In genomic region chr4:60923075-60923474, GRCh38 we compare ENCODE assay signal across 1 cellular context.
TF ChIP-seq lines count a peak whose summit lies in the region.

No MANE protein-coding gene starts in this region.

TF ChIP-seq in WTC11, 78 proteins besides CTCF, POLR2A, EP300 and RAD21 (continued from another document):
- no peak for TF ChIP-seq ZNF281 (CRISPR knock-in tag; IDR thresholded peaks at IDR 0.05)
- TF ChIP-seq ZNF423 (CRISPR knock-in tag; IDR thresholded peaks at IDR 0.05), result no peak
- no peak for TF ChIP-seq CREM (CRISPR knock-in tag; IDR thresholded peaks at IDR 0.05)
- no peak for TF ChIP-seq AR (CRISPR knock-in tag; IDR thresholded peaks at IDR 0.05)
- no peak for TF ChIP-seq ZNF512 (CRISPR knock-in tag; IDR thresholded peaks at IDR 0.05; ENCODE audit: borderline replicate concordance)
- no peak for TF ChIP-seq CREB1 (CRISPR knock-in tag; IDR thresholded peaks at IDR 0.05)
- no peak for TF ChIP-seq ZBTB21 (CRISPR knock-in tag; IDR thresholded peaks at IDR 0.05; ENCODE audit: borderline replicate concordance)
TF ChIP-seq in WTC11: peak in this region for 0.
